18 cellular contexts compared by ENCODE assay signal in genomic region chr12:49038291-49038955, GRCh38. TPM values are rescaled to one million over a fixed set of nuclear protein-coding genes. Genes with fewer than 3 reads are reported as not detected.
"Had no signal": no experiment of that assay in that cellular context is flagged by ENCODE, and none has a peak within 500 bp of the region (broad histone marks: within the 10 kb centered on the region; RNA-seq: fewer than 3 reads in every experiment).

No MANE protein-coding gene starts in this region.

- H3K27ac ChIP-seq: ascending aorta, heart right ventricle, thyroid gland had no signal

- ATAC-seq: activated T-cell treated with anti-CD3 and anti-CD28 coated beads, Interleukin-2, amount 50 U/mL, for 72 hours; esophagus mucosa; heart right ventricle had no signal

- H3K4me1 ChIP-seq: ascending aorta, thyroid gland had no signal

- H3K27me3 ChIP-seq: ascending aorta, heart right ventricle, thyroid gland had no signal

- H3K9me3 ChIP-seq: ascending aorta, heart right ventricle, thyroid gland had no signal

- DNase-seq: activated CD4-positive, alpha-beta T cell treated with anti-CD3 and anti-CD28 coated beads, Interleukin-2, amount 10 ng/mL, durations not matched to agents 7 days and 5 days; activated CD8-positive, alpha-beta memory T cell treated with anti-CD3 and anti-CD28 coated beads, Interleukin-2, amount 50 U/mL, for 48 hours; activated gamma-delta T cell; activated T-cell treated with anti-CD3 and anti-CD28 coated beads, Interleukin-2, amount 50 U/mL, for 72 hours; cerebellar nuclear complex; effector CD4-positive, alpha-beta T cell; kidney glomerular epithelial cell; midbrain; occipital lobe; stimulated activated CD4-positive, alpha-beta T cell treated with anti-CD3 and anti-CD28 coated beads, Interleukin-2, amount 100 ng/mL, for 24 hours; stimulated activated naive CD4-positive, alpha-beta T cell treated with Interleukin-2 at 50 U/mL for 16 hours; thyroid gland had no signal

- H3K4me3 ChIP-seq: ascending aorta, heart right ventricle, lung, thyroid gland had no signal

RNA-seq across cellular contexts. Expression of gene RHEBL1, which starts 31.4 kb away (rescaled TPM):
- total RNA-seq: ascending aorta, urinary bladder had no signal

RNA-seq across cellular contexts. Expression of gene DDN, which starts 39.2 kb away (rescaled TPM):
- total RNA-seq: ascending aorta, subcutaneous adipose tissue had no signal
- polyA plus RNA-seq: urinary bladder had no signal
